Comparison of ENCODE assay signal across 8 cellular contexts in genomic region chr12:98592825-98593322, GRCh38. TPM values are rescaled to one million over a fixed set of nuclear protein-coding genes. Genes with fewer than 3 reads are reported as not detected.
A peak's percentile ranks its signal among the peaks of the same experiment; 100 is the strongest.
DNase-seq lines count a peak whose midpoint lies in the region; ATAC-seq, FAIRE-seq and TF ChIP-seq lines count a peak whose summit lies in the region.

No MANE protein-coding gene starts in this region.

- DNase-seq in heart left ventricle, result no peak
- no peak for DNase-seq in left ventricle myocardium superior
- DNase-seq in SJSA1 (ENCODE audit: low read depth in 1 of 2, low spot score in 2 of 2), result no peak
- DNase-seq in esophagus squamous epithelium (lab: John Stamatoyannopoulos, UW), result no peak
- no peak for DNase-seq in sigmoid colon
- no peak for DNase-seq in T1000 (lab: John Stamatoyannopoulos, UW)
- no peak for DNase-seq in D721Med (ENCODE audit: insufficient read length, low spot score)
- DNase-seq in NCI-H1048 (lab: John Stamatoyannopoulos, UW), result no peak

- no peak for TF ChIP-seq POLR2A in heart left ventricle (IDR thresholded peaks at IDR 0.05)
- no peak for TF ChIP-seq POLR2A in esophagus squamous epithelium (IDR thresholded peaks at IDR 0.05)
- no peak for TF ChIP-seq POLR2A in sigmoid colon (IDR thresholded peaks at IDR 0.05)

- intact Hi-C loops in heart left ventricle (cut with DNase I), result loop anchor here in 8 of 10 donors (1.0 to 10.0 kb wide), 7 partner anchors 52 to 91 kb away; partner anchors contain the start of genes APAF1 (in 7 of the 8), IKBIP (in 5 of the 8) and TMPO (in 1 of the 8)
- intact Hi-C loops in left ventricle myocardium superior (cut with micrococcal nuclease), result loop anchor here (10.0 kb wide), 1 partner anchor 52 kb away; the partner anchor contains the start of genes APAF1 and IKBIP
- intact Hi-C loops in esophagus squamous epithelium (cut with DNase I), result loop anchor here (10.0 kb wide), 1 partner anchor 52 kb away; the partner anchor contains the start of genes APAF1 and IKBIP
- intact Hi-C loops in sigmoid colon (cut with DNase I), result loop anchor here (1.0 to 5.0 kb wide), 3 partner anchors 52 to 89 kb away; partner anchors contain the start of genes APAF1 and TMPO

- no peak for FAIRE-seq in D721Med (lab: Jason Lieb, UNC)

- peaks cover 0 to 34% (median 23%) of the 10 kb centered on the region in 12 donors for H3K4me1 ChIP-seq in heart left ventricle
- peaks cover 5% of the 10 kb centered on the region; the same call in 1 of the 2 replicates for H3K4me1 ChIP-seq in SJSA1 (replicated peaks)
- peaks cover 9 to 40% (median 10%) of the 10 kb centered on the region in 3 donors for H3K4me1 ChIP-seq in esophagus squamous epithelium
- H3K4me1 ChIP-seq in sigmoid colon, result peaks cover 0 to 36% (median 30%) of the 10 kb centered on the region in 4 donors

- ATAC-seq in heart left ventricle, result no peak
- ATAC-seq in left ventricle myocardium superior, result no peak

- H3K27ac ChIP-seq in heart left ventricle (peak overlapping the region; percentile 86 to 100 (median 99)), SJSA1 (peak overlapping the region; percentile 28), esophagus squamous epithelium (peak overlapping the region; percentile 93 to 100 (median 100)), sigmoid colon (peak overlapping the region; percentile 94 to 100 (median 96))

- TF ChIP-seq CTCF in heart left ventricle (IDR thresholded peaks at IDR 0.05) (no peak), esophagus squamous epithelium (IDR thresholded peaks at IDR 0.05) (no peak), sigmoid colon (IDR thresholded peaks at IDR 0.05) (no peak), D721Med (IDR thresholded peaks at IDR 0.05; ENCODE audit: insufficient read depth, missing control alignments) (no peak)

- peak overlapping the region; percentile 58 to 98 (median 90) for H3K4me3 ChIP-seq in heart left ventricle
- H3K4me3 ChIP-seq in SJSA1, result peak overlapping the region; percentile 73
- H3K4me3 ChIP-seq in esophagus squamous epithelium, result peak overlapping the region; percentile 79 to 99 (median 92)
- H3K4me3 ChIP-seq in sigmoid colon, result peak overlapping the region; percentile 76 to 98 (median 88)

- no peaks in the 10 kb centered on the region for H3K9me3 ChIP-seq in heart left ventricle
- no peaks in the 10 kb centered on the region for H3K9me3 ChIP-seq in SJSA1 (replicated peaks)
- H3K9me3 ChIP-seq in esophagus squamous epithelium, result no peaks in the 10 kb centered on the region
- H3K9me3 ChIP-seq in sigmoid colon, result no peaks in the 10 kb centered on the region

- peaks cover 0 to 27% (median 25%) of the 10 kb centered on the region in 9 donors for H3K36me3 ChIP-seq in heart left ventricle
- peaks cover 41% of the 10 kb centered on the region for H3K36me3 ChIP-seq in SJSA1
- H3K36me3 ChIP-seq in esophagus squamous epithelium, result peaks cover 0 to 25% (median 6%) of the 10 kb centered on the region in 3 donors
- H3K36me3 ChIP-seq in sigmoid colon, result peaks cover 0 to 22% (median 6%) of the 10 kb centered on the region in 4 donors

- no peaks in the 10 kb centered on the region for H3K27me3 ChIP-seq in heart left ventricle
- H3K27me3 ChIP-seq in SJSA1 (replicated peaks), result no peaks in the 10 kb centered on the region
- no peaks in the 10 kb centered on the region for H3K27me3 ChIP-seq in esophagus squamous epithelium
- no peaks in the 10 kb centered on the region for H3K27me3 ChIP-seq in sigmoid colon

- TF ChIP-seq EP300 in sigmoid colon (IDR thresholded peaks at IDR 0.05), result no peak

- WGBS in heart left ventricle, 4 donors, result 26 to 36% (median 32%) methylated on average over 9 of the region's 9 CpGs
- 23 to 27% methylated on average over 9 of the region's 9 CpGs for WGBS in esophagus squamous epithelium, 2 donors
- WGBS in sigmoid colon, 2 donors, result 21 to 41% methylated on average over 9 of the region's 9 CpGs

RNA-seq across cellular contexts. Expression of gene SLC25A3, which starts 0.6 kb away (rescaled TPM):
- total RNA-seq in heart left ventricle (1,000 to 10,000 TPM in 8 of 9 donors, 100 to 1,000 TPM in 1; 852 to 2,779 (median 1,586) TPM), left ventricle myocardium superior (1,843 TPM), esophagus squamous epithelium (100 to 1,000 TPM; 459 to 581 (median 540) TPM), sigmoid colon (100 to 1,000 TPM; 525 to 641 (median 599) TPM)
- polyA plus RNA-seq in heart left ventricle (1,000 to 10,000 TPM; 1,296 to 1,376 TPM), sigmoid colon (100 to 1,000 TPM; 551 to 872 (median 668) TPM)
- total RNA-seq in SJSA1 (2014; rRNA removed; shearing (Covaris generic)), result 907 and 1,192 TPM in 2 replicates

RNA-seq across cellular contexts. Expression of gene IKBIP, which starts 51.7 kb away (rescaled TPM):
- total RNA-seq in heart left ventricle, result 10 to 100 TPM in 1 of 9 donors, 1 to 10 TPM in 8; 3.6 to 16.5 (median 4.8) TPM
- 10 to 100 TPM in 1 of 2 donors, 1 to 10 TPM in 1; 6.1 to 11.4 TPM for polyA plus RNA-seq in heart left ventricle
- 4.0 TPM for total RNA-seq in left ventricle myocardium superior
- 86.0 and 103 TPM in 2 replicates for total RNA-seq in SJSA1 (2014; rRNA removed; shearing (Covaris generic))
- 10 to 100 TPM in 1 of 4 donors, 1 to 10 TPM in 3; 2.9 to 10.5 (median 6.3) TPM for total RNA-seq in esophagus squamous epithelium
- 10 to 100 TPM in 2 of 4 donors, 1 to 10 TPM in 2; 6.8 to 15.2 (median 10.8) TPM for total RNA-seq in sigmoid colon
- polyA plus RNA-seq in sigmoid colon, result 1 to 10 TPM; 4.8 to 7.2 (median 6.0) TPM

RNA-seq across cellular contexts. Expression of gene APAF1, which starts 52.2 kb away (rescaled TPM):
- 10 to 100 TPM in 1 of 9 donors, 1 to 10 TPM in 8; 2.9 to 11.6 (median 3.8) TPM for total RNA-seq in heart left ventricle
- 1 to 10 TPM; 2.5 to 3.7 TPM for polyA plus RNA-seq in heart left ventricle
- 3.8 TPM for total RNA-seq in left ventricle myocardium superior
- 25.4 and 41.4 TPM in 2 replicates for total RNA-seq in SJSA1 (2014; rRNA removed; shearing (Covaris generic))
- 10 to 100 TPM in 2 of 4 donors, 1 to 10 TPM in 2; 4.1 to 11.1 (median 8.9) TPM for total RNA-seq in esophagus squamous epithelium
- 10 to 100 TPM in 2 of 4 donors, 1 to 10 TPM in 2; 6.2 to 14.6 (median 9.4) TPM for total RNA-seq in sigmoid colon
- polyA plus RNA-seq in sigmoid colon, result 10 to 100 TPM; 17.3 to 20.1 (median 18.0) TPM

Comparison
In these comparisons a context has a peak if more than half of its experiments do, and no peak if none do; other contexts are left out.
1. H3K27ac ChIP-seq: peak in every context shown above with its lines; median percentile 100 in esophagus squamous epithelium; 99 in heart left ventricle; 96 in sigmoid colon; 28 in SJSA1.